ENCODE assay signal across 16 cellular contexts in genomic region chr1:106836708-106837107, GRCh38.
DNase-seq lines count a peak whose midpoint lies in the region; ATAC-seq and TF ChIP-seq lines count a peak whose summit lies in the region.
"Had no signal": no experiment of that assay in that cellular context is flagged by ENCODE, and none has a peak within 500 bp of the region (broad histone marks: within the 10 kb centered on the region; RNA-seq: fewer than 3 reads in every experiment).

No MANE protein-coding gene starts in this region.

- H3K4me3 Mint-ChIP-seq in neural progenitor cell: no peak overlapping the region
- H3K4me3 Mint-ChIP-seq in activated T-helper 17 cell treated with anti-CD3 and anti-CD28 coated beads, Interleukin-2, amount 50 U/mL, for 72 hours: no peak overlapping the region
- H3K4me3 Mint-ChIP-seq: CD4-positive, alpha-beta T cell; dendritic cell treated with granulocyte-macrophage colony-stimulating factor and Interleukin-4, amounts not matched to agents 40 ng/mL and 50 ng/mL, for 4 days; mesothelial cell of epicardium had no signal

- no peaks in the 10 kb centered on the region for H4K20me1 ChIP-seq in neural progenitor cell (ENCODE audit: low read depth)

- no peak overlapping the region for H3K4me2 ChIP-seq in neural progenitor cell

- H3K27me3 Mint-ChIP-seq in neural progenitor cell (ENCODE audit: insufficient read depth, low read depth): no peaks in the 10 kb centered on the region
- H3K27me3 Mint-ChIP-seq in activated T-helper 17 cell treated with anti-CD3 and anti-CD28 coated beads, Interleukin-2, amount 50 U/mL, for 72 hours: no peaks in the 10 kb centered on the region
- H3K27me3 Mint-ChIP-seq: CD4-positive, alpha-beta T cell; dendritic cell treated with granulocyte-macrophage colony-stimulating factor and Interleukin-4, amounts not matched to agents 40 ng/mL and 50 ng/mL, for 4 days had no signal

- no peaks in the 10 kb centered on the region for H3F3A ChIP-seq in neural progenitor cell (ENCODE audit: low read depth)

- H3K27ac Mint-ChIP-seq in neural progenitor cell: no peak overlapping the region
- H3K27ac Mint-ChIP-seq in activated T-helper 17 cell treated with anti-CD3 and anti-CD28 coated beads, Interleukin-2, amount 50 U/mL, for 72 hours: no peak overlapping the region
- H3K27ac Mint-ChIP-seq: CD4-positive, alpha-beta T cell; dendritic cell treated with granulocyte-macrophage colony-stimulating factor and Interleukin-4, amounts not matched to agents 40 ng/mL and 50 ng/mL, for 4 days; mesothelial cell of epicardium had no signal

- TF ChIP-seq CTCF in neural progenitor cell (IDR thresholded peaks at IDR 0.05): no peak

- DNase-seq in neural progenitor cell (ENCODE audit: low spot score): no peak
- no peak for DNase-seq in stimulated activated CD4-positive, alpha-beta T cell treated with anti-CD3 and anti-CD28 coated beads, Interleukin-4, amount 100 ng/mL, for 1 hour
- DNase-seq: activated CD4-positive, alpha-beta T cell treated with anti-CD3 and anti-CD28 coated beads for 4 hours; anterior cingulate cortex; CD4-positive, alpha-beta T cell; Karpas-422; NCI-H1694; NCI-H748 treated with DMSO at 0.1 percent for 48 hours had no signal

- ATAC-seq in GM19328 (IDR thresholded peaks at IDR 0.05; ENCODE audit: unreplicated experiment): peak; percentile 83
- ATAC-seq in GM21786 (IDR thresholded peaks at IDR 0.05; ENCODE audit: unreplicated experiment): peak; percentile 77
- ATAC-seq in HG03097 (IDR thresholded peaks at IDR 0.05; ENCODE audit: low FRiP score, unreplicated experiment): peak; percentile 94
- no peak for ATAC-seq in HG03045 (IDR thresholded peaks at IDR 0.05; ENCODE audit: unreplicated experiment)
- ATAC-seq in activated T-helper 17 cell treated with anti-CD3 and anti-CD28 coated beads, Interleukin-2, amount 50 U/mL, for 72 hours (replicated peaks): no peak

- no peaks in the 10 kb centered on the region for H3K4me1 ChIP-seq in neural progenitor cell

- H3K27me3 ChIP-seq in neural progenitor cell: no peaks in the 10 kb centered on the region

- H3K36me3 Mint-ChIP-seq in neural progenitor cell: no peaks in the 10 kb centered on the region
- H3K36me3 Mint-ChIP-seq in activated T-helper 17 cell treated with anti-CD3 and anti-CD28 coated beads, Interleukin-2, amount 50 U/mL, for 72 hours (ENCODE audit: low read depth): no peaks in the 10 kb centered on the region
- H3K36me3 Mint-ChIP-seq: mesothelial cell of epicardium had no signal

- no peak overlapping the region for H3K27ac ChIP-seq in neural progenitor cell
- H3K27ac ChIP-seq: thoracic aorta had no signal

- H3K9ac ChIP-seq in neural progenitor cell: no peak overlapping the region

- H3K79me2 ChIP-seq in neural progenitor cell (ENCODE audit: low read depth): no peaks in the 10 kb centered on the region

- no peak overlapping the region for H3K4me3 ChIP-seq in neural progenitor cell
- H3K4me3 ChIP-seq: thoracic aorta had no signal

- no peaks in the 10 kb centered on the region for H3K9me3 Mint-ChIP-seq in neural progenitor cell
- peaks cover 5% of the 10 kb centered on the region for H3K9me3 Mint-ChIP-seq in activated T-helper 17 cell treated with anti-CD3 and anti-CD28 coated beads, Interleukin-2, amount 50 U/mL, for 72 hours
- H3K9me3 Mint-ChIP-seq: mesothelial cell of epicardium had no signal

- no peaks in the 10 kb centered on the region for H3K9me3 ChIP-seq in neural progenitor cell (ENCODE audit: low read depth)
- H3K9me3 ChIP-seq: thoracic aorta had no signal

- H3K4me1 Mint-ChIP-seq in neural progenitor cell: no peaks in the 10 kb centered on the region
- no peaks in the 10 kb centered on the region for H3K4me1 Mint-ChIP-seq in activated T-helper 17 cell treated with anti-CD3 and anti-CD28 coated beads, Interleukin-2, amount 50 U/mL, for 72 hours
- H3K4me1 Mint-ChIP-seq: mesothelial cell of epicardium had no signal

- no peaks in the 10 kb centered on the region for H3K36me3 ChIP-seq in neural progenitor cell
- H3K36me3 ChIP-seq: thoracic aorta had no signal

- H2AFZ ChIP-seq in neural progenitor cell (replicated peaks): peak overlapping the region; percentile 37

Comparison
In these comparisons a context has a peak if more than half of its experiments do, and no peak if none do; other contexts are left out.
1. ATAC-seq: peak in GM19328 (single experiment), GM21786 (single experiment) and HG03097 (single experiment); none in HG03045 (single experiment) and activated T-helper 17 cell treated with anti-CD3 and anti-CD28 coated beads, Interleukin-2, amount 50 U/mL, for 72 hours (single experiment).